In genomic region chr16:67873435-67874146, GRCh38 we compare ENCODE assay signal across 8 cellular contexts. TPM values are rescaled to one million over a fixed set of nuclear protein-coding genes. Genes with fewer than 3 reads are reported as not detected.
DNase-seq lines count a peak whose midpoint lies in the region; ATAC-seq lines count a peak whose summit lies in the region.

No MANE protein-coding gene starts in this region.

- peaks cover 27% of the 10 kb centered on the region for H3K36me3 Mint-ChIP-seq in CD4-positive, CD25-positive, alpha-beta regulatory T cell
- H3K36me3 Mint-ChIP-seq in activated naive CD8-positive, alpha-beta T cell treated with anti-CD3 and anti-CD28 coated beads, Interleukin-2, amount 10 ng/mL, durations not matched to agents 7 days and 5 days: peaks cover 7% of the 10 kb centered on the region

- peak overlapping the region; percentile 82 for H3K27ac ChIP-seq in CD4-positive, CD25-positive, alpha-beta regulatory T cell (ENCODE audit: insufficient read depth, low read length, poor library complexity, severe bottlenecking)

- POLR2A ChIA-PET in activated naive CD8-positive, alpha-beta T cell treated with anti-CD3 and anti-CD28 coated beads, Interleukin-2, amount 10 ng/mL, durations not matched to agents 7 days and 5 days (lab: Charles Lee): interaction anchor here (0.8 to 3.2 kb wide), 6 partner anchors 13 to 201 kb away, joined by 3 to 14 read pairs (median 4); partner anchors contain the start of genes CENPT and PSMB10

- no peaks in the 10 kb centered on the region for H3K9me3 ChIP-seq in CD4-positive, CD25-positive, alpha-beta regulatory T cell (ENCODE audit: control insufficient read depth in 2 of 2, low read length in 2 of 2)

- H3K4me3 ChIP-seq in CD4-positive, CD25-positive, alpha-beta regulatory T cell (ENCODE audit: low read depth, low read length): peak overlapping the region; percentile 92

- no peak for ATAC-seq in CD4-positive, CD25-positive, alpha-beta regulatory T cell (ENCODE audit: low read depth in 2 of 2)
- ATAC-seq in HG02642 (IDR thresholded peaks at IDR 0.05; ENCODE audit: poor library complexity, unreplicated experiment): peak; percentile 30
- peak; percentile 23 for ATAC-seq in activated naive CD8-positive, alpha-beta T cell treated with anti-CD3 and anti-CD28 coated beads, Interleukin-2, amount 10 ng/mL, durations not matched to agents 7 days and 5 days (ENCODE audit: low read depth)

- peaks cover 36% of the 10 kb centered on the region for H3K4me1 ChIP-seq in CD4-positive, CD25-positive, alpha-beta regulatory T cell (ENCODE audit: control insufficient read depth, insufficient read depth, low read length, poor library complexity, severe bottlenecking)

- H3K9me3 Mint-ChIP-seq in CD4-positive, CD25-positive, alpha-beta regulatory T cell: no peaks in the 10 kb centered on the region
- no peaks in the 10 kb centered on the region for H3K9me3 Mint-ChIP-seq in activated naive CD8-positive, alpha-beta T cell treated with anti-CD3 and anti-CD28 coated beads, Interleukin-2, amount 10 ng/mL, durations not matched to agents 7 days and 5 days

- DNase-seq in CD4-positive, CD25-positive, alpha-beta regulatory T cell: peak in 1 of 3 donors; percentile 6
- DNase-seq in activated naive CD8-positive, alpha-beta T cell treated with anti-CD3 and anti-CD28 coated beads, Interleukin-2, amount 10 ng/mL, durations not matched to agents 7 days and 5 days: no peak
- DNase-seq in kidney glomerular epithelial cell (lab: John Stamatoyannopoulos, UW): peak; percentile 29
- DNase-seq in superior temporal gyrus (ENCODE audit: extremely low spot score): peak; percentile 27
- DNase-seq in GM19238 (ENCODE audit: insufficient read length, low spot score): no peak
- DNase-seq in 8988T: no peak
- DNase-seq in cerebellar nuclear complex (lab: John Stamatoyannopoulos, UW): no peak

- no peaks in the 10 kb centered on the region for H3K27me3 ChIP-seq in CD4-positive, CD25-positive, alpha-beta regulatory T cell (ENCODE audit: control insufficient read depth, insufficient read depth, low read length)

- H3K27me3 Mint-ChIP-seq in CD4-positive, CD25-positive, alpha-beta regulatory T cell: no peaks in the 10 kb centered on the region
- H3K27me3 Mint-ChIP-seq in activated naive CD8-positive, alpha-beta T cell treated with anti-CD3 and anti-CD28 coated beads, Interleukin-2, amount 10 ng/mL, durations not matched to agents 7 days and 5 days: no peaks in the 10 kb centered on the region

- H3K4me3 Mint-ChIP-seq in CD4-positive, CD25-positive, alpha-beta regulatory T cell: peak overlapping the region; percentile 92 to 96 (median 93)
- peak overlapping the region; percentile 89 for H3K4me3 Mint-ChIP-seq in activated naive CD8-positive, alpha-beta T cell treated with anti-CD3 and anti-CD28 coated beads, Interleukin-2, amount 10 ng/mL, durations not matched to agents 7 days and 5 days

- peaks cover 11 to 43% (median 24%) of the 10 kb centered on the region in 4 donors for H3K4me1 Mint-ChIP-seq in CD4-positive, CD25-positive, alpha-beta regulatory T cell
- H3K4me1 Mint-ChIP-seq in activated naive CD8-positive, alpha-beta T cell treated with anti-CD3 and anti-CD28 coated beads, Interleukin-2, amount 10 ng/mL, durations not matched to agents 7 days and 5 days: peaks cover 24% of the 10 kb centered on the region

- H3K27ac Mint-ChIP-seq in CD4-positive, CD25-positive, alpha-beta regulatory T cell: peak overlapping the region; percentile 78 to 93 (median 90)
- peak overlapping the region; percentile 92 for H3K27ac Mint-ChIP-seq in activated naive CD8-positive, alpha-beta T cell treated with anti-CD3 and anti-CD28 coated beads, Interleukin-2, amount 10 ng/mL, durations not matched to agents 7 days and 5 days

- peaks cover 38% of the 10 kb centered on the region for H3K36me3 ChIP-seq in CD4-positive, CD25-positive, alpha-beta regulatory T cell (ENCODE audit: control insufficient read depth, insufficient read depth, low read length)

RNA-seq across cellular contexts. Expression of gene EDC4, which starts 0.7 kb away (rescaled TPM):
- 103 TPM for total RNA-seq in CD4-positive, CD25-positive, alpha-beta regulatory T cell
- 10 to 100 TPM; 24.7 to 42.3 (median 33.8) TPM for polyA plus RNA-seq in CD4-positive, CD25-positive, alpha-beta regulatory T cell
- 100 to 1,000 TPM; 119 to 130 TPM for total RNA-seq in activated naive CD8-positive, alpha-beta T cell treated with anti-CD3 and anti-CD28 coated beads, Interleukin-2, amount 10 ng/mL, durations not matched to agents 7 days and 5 days

RNA-seq across cellular contexts. Expression of gene NRN1L, which starts 11.1 kb away (rescaled TPM):
- 2.7 TPM for total RNA-seq in CD4-positive, CD25-positive, alpha-beta regulatory T cell
- under 1 TPM in 2 of 4 donors, not detected in 2; 0.37 to 0.65 TPM for polyA plus RNA-seq in CD4-positive, CD25-positive, alpha-beta regulatory T cell
- 1 to 10 TPM; 2.1 to 3.1 TPM for total RNA-seq in activated naive CD8-positive, alpha-beta T cell treated with anti-CD3 and anti-CD28 coated beads, Interleukin-2, amount 10 ng/mL, durations not matched to agents 7 days and 5 days

RNA-seq across cellular contexts. Expression of gene PSKH1, which starts 19.5 kb away (rescaled TPM):
- total RNA-seq in CD4-positive, CD25-positive, alpha-beta regulatory T cell: 14.3 TPM
- polyA plus RNA-seq in CD4-positive, CD25-positive, alpha-beta regulatory T cell: 10 to 100 TPM; 16.1 to 25.3 (median 23.3) TPM
- 10 to 100 TPM; 22.8 to 25.6 TPM for total RNA-seq in activated naive CD8-positive, alpha-beta T cell treated with anti-CD3 and anti-CD28 coated beads, Interleukin-2, amount 10 ng/mL, durations not matched to agents 7 days and 5 days

RNA-seq across cellular contexts. Expression of gene CENPT, which starts 26.1 kb away (rescaled TPM):
- total RNA-seq in CD4-positive, CD25-positive, alpha-beta regulatory T cell: 79.9 TPM
- polyA plus RNA-seq in CD4-positive, CD25-positive, alpha-beta regulatory T cell: 10 to 100 TPM; 13.5 to 17.1 (median 14.6) TPM
- 10 to 100 TPM; 84.0 to 90.7 TPM for total RNA-seq in activated naive CD8-positive, alpha-beta T cell treated with anti-CD3 and anti-CD28 coated beads, Interleukin-2, amount 10 ng/mL, durations not matched to agents 7 days and 5 days

RNA-seq across cellular contexts. Expression of gene NUTF2, which starts 26.9 kb away (rescaled TPM):
- total RNA-seq in CD4-positive, CD25-positive, alpha-beta regulatory T cell: 48.5 TPM
- polyA plus RNA-seq in CD4-positive, CD25-positive, alpha-beta regulatory T cell: 100 to 1,000 TPM; 115 to 158 (median 131) TPM
- 10 to 100 TPM; 88.4 TPM for total RNA-seq in activated naive CD8-positive, alpha-beta T cell treated with anti-CD3 and anti-CD28 coated beads, Interleukin-2, amount 10 ng/mL, durations not matched to agents 7 days and 5 days

Comparison
In these comparisons a context has a peak if more than half of its experiments do, and no peak if none do; other contexts are left out.
1. ATAC-seq: peak in HG02642 (single experiment) and activated naive CD8-positive, alpha-beta T cell treated with anti-CD3 and anti-CD28 coated beads, Interleukin-2, amount 10 ng/mL, durations not matched to agents 7 days and 5 days (single experiment); none in CD4-positive, CD25-positive, alpha-beta regulatory T cell (0 of 2).
2. DNase-seq: peak in kidney glomerular epithelial cell (single experiment) and superior temporal gyrus (single experiment); none in activated naive CD8-positive, alpha-beta T cell treated with anti-CD3 and anti-CD28 coated beads, Interleukin-2, amount 10 ng/mL, durations not matched to agents 7 days and 5 days (single experiment), GM19238 (single experiment), 8988T (single experiment) and cerebellar nuclear complex (0 of 2).